11 cellular contexts compared by ENCODE assay signal in genomic region chr9:18238254-18238653, GRCh38.
DNase-seq lines count a peak whose midpoint lies in the region; ATAC-seq and TF ChIP-seq lines count a peak whose summit lies in the region.
"Had no signal": no experiment of that assay in that cellular context is flagged by ENCODE, and none has a peak within 500 bp of the region (broad histone marks: within the 10 kb centered on the region; RNA-seq: fewer than 3 reads in every experiment).

No MANE protein-coding gene starts in this region.

- DNase-seq in HCEC 1CT (peak; percentile 89), RWPE2 (ENCODE audit: low spot score) (peak; percentile 90), fibroblast of mammary gland (ENCODE audit: low read depth) (peak; percentile 80), renal cortical epithelial cell (ENCODE audit: low read depth) (peak; percentile 77), A673 (ENCODE audit: low spot score) (no peak), CD14-positive monocyte (ENCODE audit: low spot score) (no peak)
- no peak for DNase-seq in stimulated activated CD4-positive, alpha-beta T cell treated with anti-CD3 and anti-CD28 coated beads, Interleukin-4, amount 100 ng/mL, for 24 hours
- DNase-seq: DMS79 treated with DMSO at 0.1 percent for 48 hours, NCI-H1694 treated with DMSO at 0.1 percent for 48 hours, sigmoid colon had no signal

- ATAC-seq in RWPE2 (ENCODE audit: low read depth): peak; percentile 98
- ATAC-seq in HG02642 (IDR thresholded peaks at IDR 0.05; ENCODE audit: poor library complexity, unreplicated experiment): no peak

- BruUV-seq in A673 (replicated peaks; lab: Mats Ljungman, UMichigan): no TSS peak

- peaks cover 0 to 3% (median 2%) of the 10 kb centered on the region in 3 donors for H3K27me3 Mint-ChIP-seq in CD14-positive monocyte (ENCODE audit: low read depth in 3 of 3)

- H3K9me3 ChIP-seq in RWPE2 (ENCODE audit: severe bottlenecking) (peaks cover 3% of the 10 kb centered on the region), A673 (ENCODE audit: low read depth, low read length, poor library complexity, severe bottlenecking) (no peaks in the 10 kb centered on the region)
- H3K9me3 ChIP-seq: sigmoid colon had no signal

- H3K27ac ChIP-seq in RWPE2 (ENCODE audit: poor library complexity, severe bottlenecking) (peak overlapping the region; percentile 86), A673 (ENCODE audit: low read depth, low read length, poor library complexity, severe bottlenecking) (no peak overlapping the region)
- H3K27ac ChIP-seq: sigmoid colon had no signal

- peaks cover 30% of the 10 kb centered on the region for H3K4me1 ChIP-seq in RWPE2 (ENCODE audit: insufficient read depth, poor library complexity, severe bottlenecking)
- H3K4me1 ChIP-seq in A673 (ENCODE audit: insufficient read depth, low read length, poor library complexity, severe bottlenecking): no peaks in the 10 kb centered on the region
- H3K4me1 ChIP-seq: sigmoid colon had no signal

- H3K4me3 Mint-ChIP-seq in CD14-positive monocyte: no peak overlapping the region

- H3K9me3 Mint-ChIP-seq in CD14-positive monocyte: peaks cover 0 to 1% (median 0%) of the 10 kb centered on the region in 7 donors

- H3K4me3 ChIP-seq in RWPE2 (ENCODE audit: severe bottlenecking) (no peak overlapping the region), fibroblast of mammary gland (ENCODE audit: control insufficient read depth, low read depth, low read length) (no peak overlapping the region), A673 (ENCODE audit: low read depth, low read length, poor library complexity, severe bottlenecking) (no peak overlapping the region)
- H3K4me3 ChIP-seq: sigmoid colon had no signal

- H3K27me3 ChIP-seq in RWPE2 (ENCODE audit: insufficient read depth, poor library complexity, severe bottlenecking): no peaks in the 10 kb centered on the region
- H3K27me3 ChIP-seq in A673 (replicated peaks; ENCODE audit: insufficient read depth, low read depth, low read length, poor library complexity): no peaks in the 10 kb centered on the region
- H3K27me3 ChIP-seq: sigmoid colon had no signal

- no peaks in the 10 kb centered on the region for H3K4me1 Mint-ChIP-seq in CD14-positive monocyte

- POLR2A ChIA-PET in A673 (lab: Charles Lee; ENCODE audit: low non-redundant PET): no interaction called here

- H3K36me3 ChIP-seq in RWPE2 (ENCODE audit: low read depth) (no peaks in the 10 kb centered on the region), A673 (ENCODE audit: insufficient read depth, low read length, poor library complexity, severe bottlenecking) (no peaks in the 10 kb centered on the region)
- H3K36me3 ChIP-seq: sigmoid colon had no signal

- no peaks in the 10 kb centered on the region for H3K36me3 Mint-ChIP-seq in CD14-positive monocyte

- TF ChIP-seq CTCF in RWPE2 (IDR thresholded peaks at IDR 0.05; ENCODE audit: poor library complexity, severe bottlenecking) (no peak), fibroblast of mammary gland (conservative IDR thresholded peaks at IDR 0.05; ENCODE audit: control insufficient read depth, insufficient read depth, low read depth, low read length) (no peak), A673 (conservative IDR thresholded peaks at IDR 0.05; ENCODE audit: low read depth, low read length) (no peak), CD14-positive monocyte (IDR thresholded peaks at IDR 0.05) (no peak)

- no peak overlapping the region for H3K27ac Mint-ChIP-seq in CD14-positive monocyte

- CTCF ChIA-PET in A673 (lab: Charles Lee): no interaction called here

- intact Hi-C loops in A673 (cut with micrococcal nuclease; ENCODE audit: unreplicated experiment) (no loop called here), CD14-positive monocyte (cut with micrococcal nuclease) (no loop called here)

Comparison
In these comparisons a context has a peak if more than half of its experiments do, and no peak if none do; other contexts are left out.
1. DNase-seq: peak in HCEC 1CT (single experiment), RWPE2 (single experiment), fibroblast of mammary gland (single experiment) and renal cortical epithelial cell (single experiment); none in A673 (single experiment), CD14-positive monocyte (single experiment) and stimulated activated CD4-positive, alpha-beta T cell treated with anti-CD3 and anti-CD28 coated beads, Interleukin-4, amount 100 ng/mL, for 24 hours (single experiment).